Comparison of ENCODE assay signal across 10 cellular contexts in genomic region chr10:77582710-77583115, GRCh38. TPM values are rescaled to one million over a fixed set of nuclear protein-coding genes. Genes with fewer than 3 reads are reported as not detected.
DNase-seq lines count a peak whose midpoint lies in the region; ATAC-seq and TF ChIP-seq lines count a peak whose summit lies in the region.
"Had no signal": no experiment of that assay in that cellular context is flagged by ENCODE, and none has a peak within 500 bp of the region (broad histone marks: within the 10 kb centered on the region; RNA-seq: fewer than 3 reads in every experiment).

No MANE protein-coding gene starts in this region.

- POLR2A ChIA-PET in MCF 10A (lab: Yijun Ruan, JAX), result interaction anchor here (0.7 kb wide), 1 partner anchor 35 kb away, joined by 3 read pairs; no protein-coding TSS in a partner anchor

- intact Hi-C loops in MCF 10A (cut with micrococcal nuclease), result no loop called here
- intact Hi-C loops in breast epithelium (cut with DNase I; ENCODE audit: low total_unique reads), result no loop called here
- intact Hi-C loops in stomach (cut with DNase I; ENCODE audit: low total_unique reads), result no loop called here

- no TSS peak for BruUV-seq in MCF 10A (replicated peaks; lab: Mats Ljungman, UMichigan)

- WGBS in stomach, 5 donors, result 42 to 66% (median 56%) methylated on average over 4 of the region's 4 CpGs

- H3K4me3 ChIP-seq in breast epithelium (no peak overlapping the region), fibroblast of lung (replicated peaks in 1 of 4; ENCODE audit: control extremely low read depth in 1 of 4, insufficient read depth in 1 of 4, low read depth in 3 of 4, low read length in 4 of 4) (no peak overlapping the region), stomach (no peak overlapping the region)

- H3K9me3 ChIP-seq in breast epithelium (no peaks in the 10 kb centered on the region), fibroblast of lung (ENCODE audit: control insufficient read depth, insufficient read depth, low read depth, low read length) (no peaks in the 10 kb centered on the region), stomach (no peaks in the 10 kb centered on the region)

- no peak for TF ChIP-seq EP300 in stomach (IDR thresholded peaks at IDR 0.05)

- H3K27me3 ChIP-seq in breast epithelium (no peaks in the 10 kb centered on the region), fibroblast of lung (ENCODE audit: control insufficient read depth, insufficient read depth, low read length) (no peaks in the 10 kb centered on the region), stomach (no peaks in the 10 kb centered on the region)

- H3K36me3 ChIP-seq in breast epithelium, result no peaks in the 10 kb centered on the region
- no peaks in the 10 kb centered on the region for H3K36me3 ChIP-seq in fibroblast of lung (ENCODE audit: control insufficient read depth, insufficient read depth, low read length)
- no peaks in the 10 kb centered on the region for H3K36me3 ChIP-seq in stomach

- no peak overlapping the region for H3K27ac Mint-ChIP-seq in MCF 10A (ENCODE audit: low read depth, unreplicated experiment)
- no peak overlapping the region for H3K27ac Mint-ChIP-seq in activated naive CD4-positive, alpha-beta T cell treated with anti-CD3 and anti-CD28 coated beads, Interleukin-2, amount 10 ng/mL, durations not matched to agents 7 days and 5 days

- H3K4me2 ChIP-seq in fibroblast of lung (ENCODE audit: extremely low read depth, insufficient read depth, low read length), result no peak overlapping the region

- no peaks in the 10 kb centered on the region for H3K27me3 Mint-ChIP-seq in MCF 10A (ENCODE audit: insufficient read depth, unreplicated experiment)
- H3K27me3 Mint-ChIP-seq in activated naive CD4-positive, alpha-beta T cell treated with anti-CD3 and anti-CD28 coated beads, Interleukin-2, amount 10 ng/mL, durations not matched to agents 7 days and 5 days, result no peaks in the 10 kb centered on the region

- DNase-seq in MCF 10A (ENCODE audit: unreplicated experiment) (peak; percentile 87), breast epithelium (ENCODE audit: low spot score in 2 of 2) (no peak), RPMI7951 (ENCODE audit: low read depth) (peak; percentile 98), fibroblast of lung (ENCODE audit: low read depth in 2 of 2) (peak; percentile 75 to 80), stomach (peak; percentile 64)
- DNase-seq in activated naive CD4-positive, alpha-beta T cell treated with anti-CD3 and anti-CD28 coated beads, Interleukin-2, amount 10 ng/mL, durations not matched to agents 7 days and 5 days, result no peak
- DNase-seq: activated naive CD4-positive, alpha-beta T cell had no signal

- no peak overlapping the region for H3K9ac ChIP-seq in fibroblast of lung (ENCODE audit: insufficient read depth, low read length)

- H3K27ac ChIP-seq in breast epithelium (no peak overlapping the region), fibroblast of lung (ENCODE audit: insufficient read depth, low read length) (no peak overlapping the region), stomach (no peak overlapping the region)
- H3K27ac ChIP-seq: C4-2B had no signal

- ATAC-seq in GM21619 (IDR thresholded peaks at IDR 0.05; ENCODE audit: unreplicated experiment), result no peak
- ATAC-seq in HG03039 (IDR thresholded peaks at IDR 0.05; ENCODE audit: unreplicated experiment), result no peak

- H3K4me1 Mint-ChIP-seq in MCF 10A (ENCODE audit: insufficient read depth, unreplicated experiment), result peaks cover 28% of the 10 kb centered on the region
- peaks cover 4% of the 10 kb centered on the region for H3K4me1 Mint-ChIP-seq in activated naive CD4-positive, alpha-beta T cell treated with anti-CD3 and anti-CD28 coated beads, Interleukin-2, amount 10 ng/mL, durations not matched to agents 7 days and 5 days

- no peak for TF ChIP-seq CTCF in MCF 10A (IDR thresholded peaks at IDR 0.05; ENCODE audit: unreplicated experiment)
- TF ChIP-seq CTCF in breast epithelium (IDR thresholded peaks at IDR 0.05), result no peak
- no peak for TF ChIP-seq CTCF in fibroblast of lung (conservative IDR thresholded peaks at IDR 0.05 in 1 of 2, IDR thresholded peaks at IDR 0.05 in 1 of 2; ENCODE audit: low read depth in 1 of 2, low read length in 2 of 2)
- TF ChIP-seq CTCF in stomach (IDR thresholded peaks at IDR 0.05), result no peak

- H4K20me1 ChIP-seq in fibroblast of lung (ENCODE audit: control insufficient read depth, extremely low read depth, insufficient read depth, low read length), result no peaks in the 10 kb centered on the region

- H3K79me2 ChIP-seq in fibroblast of lung (ENCODE audit: control insufficient read depth, insufficient read depth, low read length), result peaks cover 7% of the 10 kb centered on the region

- no peak overlapping the region for H2AFZ ChIP-seq in fibroblast of lung (ENCODE audit: low read length)

- no peaks in the 10 kb centered on the region for H3K9me3 Mint-ChIP-seq in MCF 10A (ENCODE audit: unreplicated experiment)
- no peaks in the 10 kb centered on the region for H3K9me3 Mint-ChIP-seq in activated naive CD4-positive, alpha-beta T cell treated with anti-CD3 and anti-CD28 coated beads, Interleukin-2, amount 10 ng/mL, durations not matched to agents 7 days and 5 days

- H3K4me1 ChIP-seq in breast epithelium (no peaks in the 10 kb centered on the region), fibroblast of lung (ENCODE audit: control insufficient read depth, extremely low read depth, insufficient read depth, low read length) (peaks cover 5% of the 10 kb centered on the region), stomach (peaks cover 10 to 58% (median 20%) of the 10 kb centered on the region in 4 donors)

- H3K4me3 Mint-ChIP-seq in MCF 10A (ENCODE audit: unreplicated experiment), result no peak overlapping the region
- no peak overlapping the region for H3K4me3 Mint-ChIP-seq in activated naive CD4-positive, alpha-beta T cell treated with anti-CD3 and anti-CD28 coated beads, Interleukin-2, amount 10 ng/mL, durations not matched to agents 7 days and 5 days

- TF ChIP-seq POLR2A in breast epithelium (IDR thresholded peaks at IDR 0.05) (no peak), stomach (IDR thresholded peaks at IDR 0.05) (no peak)

- no peaks in the 10 kb centered on the region for H3K36me3 Mint-ChIP-seq in MCF 10A (ENCODE audit: insufficient read depth, unreplicated experiment)
- H3K36me3 Mint-ChIP-seq in activated naive CD4-positive, alpha-beta T cell treated with anti-CD3 and anti-CD28 coated beads, Interleukin-2, amount 10 ng/mL, durations not matched to agents 7 days and 5 days, result no peaks in the 10 kb centered on the region

- CTCF ChIA-PET in MCF 10A (lab: Yijun Ruan, JAX), result interaction anchor here (0.6 to 1.1 kb wide), 3 partner anchors 8 to 417 kb away, joined by 3 to 4 read pairs (median 3); no protein-coding TSS in a partner anchor
- CTCF ChIA-PET in activated naive CD4-positive, alpha-beta T cell treated with anti-CD3 and anti-CD28 coated beads, Interleukin-2, amount 10 ng/mL, durations not matched to agents 7 days and 5 days (lab: Charles Lee), result interaction anchor here (1.6 kb wide), 1 partner anchor 190 kb away, joined by 3 read pairs; no protein-coding TSS in a partner anchor

RNA-seq across cellular contexts. Expression of gene KCNMA1, which starts 54.9 kb away (rescaled TPM):
- 7.5 and 16.4 TPM in 2 replicates for total RNA-seq in MCF 10A (2022)
- 10 to 100 TPM; 13.6 to 37.8 (median 15.1) TPM for total RNA-seq in breast epithelium
- total RNA-seq in RPMI7951 (2014; rRNA removed; shearing (Covaris generic)), result 33.7 and 47.7 TPM in 2 replicates
- 103 and 138 TPM in 2 replicates for total RNA-seq in fibroblast of lung
- 31.0 and 70.0 TPM in 2 replicates for polyA plus RNA-seq in fibroblast of lung
- polyA plus RNA-seq in fibroblast of lung (2012), result 23.3 and 68.0 TPM in 2 replicates
- polyA minus RNA-seq in fibroblast of lung (ENCODE audit: low replicate concordance), result 53.2 and 116 TPM in 2 replicates
- 100 to 1,000 TPM in 2 of 5 donors, 10 to 100 TPM in 3; 41.4 to 155 (median 76.9) TPM for total RNA-seq in stomach
- polyA plus RNA-seq in stomach, result 10 to 100 TPM in 1 of 3 donors, 1 to 10 TPM in 1, under 1 TPM in 1; 0.92 to 26.0 (median 2.8) TPM

Comparison
In these comparisons a context has a peak if more than half of its experiments do, and no peak if none do; other contexts are left out.
1. DNase-seq: peak in MCF 10A (single experiment), RPMI7951 (single experiment), fibroblast of lung (2 of 2) and stomach (single experiment); none in breast epithelium (0 of 2) and activated naive CD4-positive, alpha-beta T cell treated with anti-CD3 and anti-CD28 coated beads, Interleukin-2, amount 10 ng/mL, durations not matched to agents 7 days and 5 days (single experiment).